8 cellular contexts compared by ENCODE assay signal in the genomic region with DNA sequence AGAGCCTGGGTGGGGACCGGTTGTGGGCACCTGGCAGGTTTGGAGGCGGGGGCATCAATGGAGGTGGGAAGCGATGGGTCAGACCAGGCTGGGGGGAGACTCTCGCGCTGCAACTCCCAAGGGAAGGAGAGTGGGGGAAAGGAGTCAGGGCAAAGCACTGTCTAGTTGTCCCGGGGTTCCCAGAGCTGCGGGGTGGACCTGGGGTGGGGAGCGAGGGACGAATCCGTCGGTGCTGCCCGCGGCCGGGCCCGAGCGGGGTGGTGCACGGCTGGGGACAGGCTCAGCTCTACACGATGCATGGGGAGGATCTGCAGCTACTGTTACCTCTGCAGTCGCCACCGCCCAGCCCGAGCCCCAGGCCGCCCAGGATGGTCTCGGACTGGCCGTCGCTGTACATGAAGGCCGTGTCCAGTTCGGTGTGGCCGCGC. TPM values are rescaled to one million over a fixed set of nuclear protein-coding genes. Genes with fewer than 3 reads are reported as not detected.
DNase-seq lines count a peak whose midpoint lies in the region; ATAC-seq and TF ChIP-seq lines count a peak whose summit lies in the region.

No MANE protein-coding gene starts in this region.

- in situ Hi-C loops in GM13976 (cut with MboI; ENCODE audit: low sequenced_read_pairs, unreplicated experiment): no loop called here

- POLR2A ChIA-PET in WTC11 (lab: Charles Lee): interaction anchor here (1.3 kb wide), 1 partner anchor 60 kb away, joined by 4 read pairs; the partner anchor contains the start of genes EMC1 and MRTO4

- 1% methylated on average over 21 to 29 of the region's 29 CpGs for WGBS in psoas muscle, 3 donors

- H3K9me3 Mint-ChIP-seq in WTC11: no peaks in the 10 kb centered on the region

- H3K27me3 ChIP-seq in foreskin keratinocyte (no peaks in the 10 kb centered on the region), psoas muscle (ENCODE audit: insufficient read depth in 3 of 3, low read length in 2 of 3) (no peaks in the 10 kb centered on the region)

- no peak for TF ChIP-seq CTCF in GM13976 (IDR thresholded peaks at IDR 0.05; ENCODE audit: borderline replicate concordance, control extremely low read depth, extremely low read depth, insufficient read depth, missing control alignments)
- no peak for TF ChIP-seq CTCF in WTC11 (IDR thresholded peaks at IDR 0.05)
- TF ChIP-seq CTCF in foreskin keratinocyte (conservative IDR thresholded peaks at IDR 0.05): no peak
- TF ChIP-seq CTCF in psoas muscle (IDR thresholded peaks at IDR 0.05): no peak

- H3K27ac ChIP-seq in foreskin keratinocyte (peak overlapping the region; percentile 78), psoas muscle (peak overlapping the region; percentile 99)

- peak overlapping the region; percentile 97 for H3K4me3 ChIP-seq in psoas muscle

- H3K36me3 Mint-ChIP-seq in WTC11: peaks cover 16% of the 10 kb centered on the region

- CTCF ChIA-PET in WTC11 (lab: Charles Lee): interaction anchor here (1.1 to 1.6 kb wide), 3 partner anchors 271 to 342 kb away, joined by 3 to 6 read pairs (median 5); no protein-coding TSS in a partner anchor

- peaks cover 0 to 26% of the 10 kb centered on the region in 2 donors for H3K36me3 ChIP-seq in psoas muscle (ENCODE audit: insufficient read depth in 1 of 2, low read depth in 1 of 2)

- ATAC-seq in HG03045 (IDR thresholded peaks at IDR 0.05; ENCODE audit: unreplicated experiment) (peak; percentile 3), WTC11 (peak; percentile 16), foreskin keratinocyte (peak; percentile 15), psoas muscle (no peak), GM21423 (IDR thresholded peaks at IDR 0.05; ENCODE audit: unreplicated experiment) (no peak), HG03520 (IDR thresholded peaks at IDR 0.05; ENCODE audit: unreplicated experiment) (no peak)

- peaks cover 12% of the 10 kb centered on the region for H3K4me1 ChIP-seq in foreskin keratinocyte
- peaks cover 28% of the 10 kb centered on the region for H3K4me1 ChIP-seq in psoas muscle

- no peaks in the 10 kb centered on the region for H3K9me3 ChIP-seq in psoas muscle

- no peak overlapping the region for H3K27ac Mint-ChIP-seq in WTC11

- H3K4me3 Mint-ChIP-seq in WTC11: peak overlapping the region; percentile 94

- peak; percentile 47 for DNase-seq in GM13976 (ENCODE audit: low spot score)
- DNase-seq in WTC11 (ENCODE audit: low spot score): no peak
- DNase-seq in foreskin keratinocyte: no peak
- peak in 1 of 2 donors; percentile 66 for DNase-seq in psoas muscle
- no peak for DNase-seq in cortex of kidney (lab: John Stamatoyannopoulos, UW)

- H3K27me3 Mint-ChIP-seq in WTC11 (ENCODE audit: low read depth): peaks cover 6% of the 10 kb centered on the region

- intact Hi-C loops in psoas muscle (cut with DNase I): loop anchor here in 1 of 2 donors (5.0 kb wide), 1 partner anchor 59 kb away; the partner anchor contains the start of genes EMC1 and MRTO4

- peaks cover 13% of the 10 kb centered on the region for H3K4me1 Mint-ChIP-seq in WTC11

TF ChIP-seq in WTC11, 78 proteins besides CTCF, POLR2A, EP300 and RAD21:
- TF ChIP-seq TCF7 (CRISPR knock-in tag; IDR thresholded peaks at IDR 0.05; ENCODE audit: low read depth) (0 out of 2 replicates have a peak, but pooled peaks have one; percentile 19), NFATC4 (CRISPR knock-in tag; IDR thresholded peaks at IDR 0.05) (no peak), ESRRA (CRISPR knock-in tag; IDR thresholded peaks at IDR 0.05; ENCODE audit: borderline replicate concordance) (0 out of 2 replicates have a peak, but pooled peaks have one; percentile 9), E2F4 (CRISPR knock-in tag; IDR thresholded peaks at IDR 0.05; ENCODE audit: borderline replicate concordance, low read depth) (peak; percentile 66; the same call in 1 of the 2 replicates)
- TF ChIP-seq, protein P1, sequence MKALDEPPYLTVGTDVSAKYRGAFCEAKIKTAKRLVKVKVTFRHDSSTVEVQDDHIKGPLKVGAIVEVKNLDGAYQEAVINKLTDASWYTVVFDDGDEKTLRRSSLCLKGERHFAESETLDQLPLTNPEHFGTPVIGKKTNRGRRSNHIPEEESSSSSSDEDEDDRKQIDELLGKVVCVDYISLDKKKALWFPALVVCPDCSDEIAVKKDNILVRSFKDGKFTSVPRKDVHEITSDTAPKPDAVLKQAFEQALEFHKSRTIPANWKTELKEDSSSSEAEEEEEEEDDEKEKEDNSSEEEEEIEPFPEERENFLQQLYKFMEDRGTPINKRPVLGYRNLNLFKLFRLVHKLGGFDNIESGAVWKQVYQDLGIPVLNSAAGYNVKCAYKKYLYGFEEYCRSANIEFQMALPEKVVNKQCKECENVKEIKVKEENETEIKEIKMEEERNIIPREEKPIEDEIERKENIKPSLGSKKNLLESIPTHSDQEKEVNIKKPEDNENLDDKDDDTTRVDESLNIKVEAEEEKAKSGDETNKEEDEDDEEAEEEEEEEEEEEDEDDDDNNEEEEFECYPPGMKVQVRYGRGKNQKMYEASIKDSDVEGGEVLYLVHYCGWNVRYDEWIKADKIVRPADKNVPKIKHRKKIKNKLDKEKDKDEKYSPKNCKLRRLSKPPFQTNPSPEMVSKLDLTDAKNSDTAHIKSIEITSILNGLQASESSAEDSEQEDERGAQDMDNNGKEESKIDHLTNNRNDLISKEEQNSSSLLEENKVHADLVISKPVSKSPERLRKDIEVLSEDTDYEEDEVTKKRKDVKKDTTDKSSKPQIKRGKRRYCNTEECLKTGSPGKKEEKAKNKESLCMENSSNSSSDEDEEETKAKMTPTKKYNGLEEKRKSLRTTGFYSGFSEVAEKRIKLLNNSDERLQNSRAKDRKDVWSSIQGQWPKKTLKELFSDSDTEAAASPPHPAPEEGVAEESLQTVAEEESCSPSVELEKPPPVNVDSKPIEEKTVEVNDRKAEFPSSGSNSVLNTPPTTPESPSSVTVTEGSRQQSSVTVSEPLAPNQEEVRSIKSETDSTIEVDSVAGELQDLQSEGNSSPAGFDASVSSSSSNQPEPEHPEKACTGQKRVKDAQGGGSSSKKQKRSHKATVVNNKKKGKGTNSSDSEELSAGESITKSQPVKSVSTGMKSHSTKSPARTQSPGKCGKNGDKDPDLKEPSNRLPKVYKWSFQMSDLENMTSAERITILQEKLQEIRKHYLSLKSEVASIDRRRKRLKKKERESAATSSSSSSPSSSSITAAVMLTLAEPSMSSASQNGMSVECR (CRISPR knock-in tag; IDR thresholded peaks at IDR 0.05; ENCODE audit: borderline replicate concordance): no peak

RNA-seq across cellular contexts. Expression of gene AKR7A2, which starts 0.4 kb away (rescaled TPM):
- total RNA-seq in WTC11 (2021): 43.4 to 51.6 TPM (median 50.6 TPM) in 3 replicates
- 53.9 and 55.8 TPM in 2 replicates for total RNA-seq in foreskin keratinocyte
- polyA plus RNA-seq in foreskin keratinocyte: 71.1 and 73.6 TPM in 2 replicates
- 10 to 100 TPM; 30.3 to 52.2 (median 36.3) TPM for total RNA-seq in psoas muscle
- polyA plus RNA-seq in psoas muscle: 10 to 100 TPM; 24.6 to 29.0 (median 28.1) TPM

RNA-seq across cellular contexts. Expression of gene SLC66A1, which starts 0.6 kb away (rescaled TPM):
- 12.8 to 14.2 TPM (median 14.1 TPM) in 3 replicates for total RNA-seq in WTC11 (2021)
- 14.2 and 16.9 TPM in 2 replicates for total RNA-seq in foreskin keratinocyte
- polyA plus RNA-seq in foreskin keratinocyte: 16.6 and 19.7 TPM in 2 replicates
- 10 to 100 TPM in 2 of 4 donors, 1 to 10 TPM in 2; 8.0 to 18.0 (median 10.1) TPM for total RNA-seq in psoas muscle
- 10 to 100 TPM; 18.6 to 25.8 (median 24.4) TPM for polyA plus RNA-seq in psoas muscle

RNA-seq across cellular contexts. Expression of gene AKR7A3, which starts 22.9 kb away (rescaled TPM):
- total RNA-seq in WTC11 (2021) (1.3 to 1.5 TPM (median 1.5 TPM) in 3 replicates), foreskin keratinocyte (0.18 and 0.27 TPM in 2 replicates), psoas muscle (under 1 TPM in 3 of 4 donors, not detected in 1; 0.20 to 0.36 (median 0.34) TPM)
- polyA plus RNA-seq in foreskin keratinocyte (0.20 and 0.21 TPM in 2 replicates), psoas muscle (under 1 TPM; 0.15 to 0.42 (median 0.34) TPM)

RNA-seq across cellular contexts. Expression of gene MRTO4, which starts 59.9 kb away (rescaled TPM):
- total RNA-seq in WTC11 (2021): 40.9 to 54.6 TPM (median 43.0 TPM) in 3 replicates
- total RNA-seq in foreskin keratinocyte: 64.0 and 78.4 TPM in 2 replicates
- polyA plus RNA-seq in foreskin keratinocyte: 78.4 and 89.5 TPM in 2 replicates
- total RNA-seq in psoas muscle: 10 to 100 TPM; 19.9 to 35.8 (median 28.8) TPM
- polyA plus RNA-seq in psoas muscle: 100 to 1,000 TPM in 1 of 3 donors, 10 to 100 TPM in 2; 43.0 to 103 (median 43.7) TPM

Comparison
In these comparisons a context has a peak if more than half of its experiments do, and no peak if none do; other contexts are left out.
1. ATAC-seq: peak in HG03045 (single experiment), WTC11 (single experiment) and foreskin keratinocyte (single experiment); none in psoas muscle (0 of 4), GM21423 (single experiment) and HG03520 (single experiment).